ENCODE assay signal across 1 cellular context in genomic region chr14:95061317-95062093, GRCh38.
TF ChIP-seq lines count a peak whose summit lies in the region.

No MANE protein-coding gene starts in this region.

TF ChIP-seq in IMR-90, 13 proteins besides CTCF, POLR2A, EP300 and RAD21:
- TF ChIP-seq BHLHE40 (IDR thresholded peaks at IDR 0.05; ENCODE audit: low read depth, low read length): no peak
- no peak for TF ChIP-seq FOS (IDR thresholded peaks at IDR 0.05; ENCODE audit: low read depth, low read length)
- TF ChIP-seq CHD1 (IDR thresholded peaks at IDR 0.05; ENCODE audit: low read depth, low read length): no peak
- TF ChIP-seq USF2 (IDR thresholded peaks at IDR 0.05; ENCODE audit: low read depth, low read length): no peak
- TF ChIP-seq MAZ (IDR thresholded peaks at IDR 0.05; ENCODE audit: borderline replicate concordance, low read depth, low read length): no peak
- TF ChIP-seq MXI1 (IDR thresholded peaks at IDR 0.05; ENCODE audit: borderline replicate concordance, low read depth, low read length): no peak
- no peak for TF ChIP-seq MAFK (IDR thresholded peaks at IDR 0.05; ENCODE audit: low read depth, low read length)
- TF ChIP-seq CEBPB (IDR thresholded peaks at IDR 0.05; ENCODE audit: low read depth, low read length): no peak
- TF ChIP-seq ELK1 (IDR thresholded peaks at IDR 0.05; ENCODE audit: borderline replicate concordance, low read depth, low read length): no peak
- no peak for TF ChIP-seq NFE2L2 (IDR thresholded peaks at IDR 0.05; ENCODE audit: low read depth, low read length)
- no peak for TF ChIP-seq SMC3 (IDR thresholded peaks at IDR 0.05; ENCODE audit: low read depth, low read length)
- no peak for TF ChIP-seq RCOR1 (IDR thresholded peaks at IDR 0.05; ENCODE audit: insufficient replicate concordance, low read length)
- TF ChIP-seq RFX5 (IDR thresholded peaks at IDR 0.05; ENCODE audit: low read depth, low read length): no peak
TF ChIP-seq in IMR-90: peak in this region for 0.
